8 cellular contexts compared by ENCODE assay signal in the genomic region with DNA sequence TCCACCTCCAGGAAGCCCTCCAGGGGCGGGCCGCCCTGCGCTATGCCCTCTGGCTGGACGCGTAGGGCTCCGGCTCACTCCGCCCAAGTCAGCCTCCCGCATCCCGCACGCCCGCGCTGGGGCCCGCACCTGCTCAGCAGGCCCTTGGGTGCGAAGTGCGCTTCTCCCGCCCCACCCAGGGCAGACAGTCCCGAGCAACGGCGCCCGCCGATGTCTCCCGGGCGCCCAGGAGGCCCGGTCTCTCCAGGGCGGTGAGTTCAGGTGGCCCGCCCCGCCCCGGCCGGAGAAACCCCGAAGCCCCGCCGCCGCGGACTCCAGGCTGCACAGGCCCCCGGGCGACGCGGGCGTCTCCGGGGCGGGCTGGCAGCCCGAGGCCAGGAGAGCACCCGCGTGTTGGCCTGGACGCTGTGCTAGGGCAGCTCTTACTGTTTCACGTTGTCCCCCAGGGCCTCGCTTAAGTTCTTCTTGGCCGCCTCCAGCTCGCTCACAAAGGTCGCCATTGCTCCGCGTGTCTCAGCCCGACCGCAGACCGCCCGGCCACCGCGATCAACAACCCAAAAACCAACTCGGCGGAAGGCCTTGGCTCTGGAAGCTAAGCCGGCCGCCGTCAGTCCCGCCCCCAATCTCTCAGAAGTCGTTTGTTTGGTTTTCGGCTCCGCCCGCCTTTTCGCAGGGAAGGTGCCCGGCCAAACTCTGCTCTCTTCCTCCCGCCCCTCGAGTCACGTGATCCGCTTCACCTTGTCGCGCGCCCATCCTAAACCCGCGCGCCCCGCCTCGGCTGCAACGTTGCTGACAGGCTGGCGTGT. TPM values are rescaled to one million over a fixed set of nuclear protein-coding genes. Genes with fewer than 3 reads are reported as not detected.
DNase-seq lines count a peak whose midpoint lies in the region; ATAC-seq and TF ChIP-seq lines count a peak whose summit lies in the region.

A gene with protein sequence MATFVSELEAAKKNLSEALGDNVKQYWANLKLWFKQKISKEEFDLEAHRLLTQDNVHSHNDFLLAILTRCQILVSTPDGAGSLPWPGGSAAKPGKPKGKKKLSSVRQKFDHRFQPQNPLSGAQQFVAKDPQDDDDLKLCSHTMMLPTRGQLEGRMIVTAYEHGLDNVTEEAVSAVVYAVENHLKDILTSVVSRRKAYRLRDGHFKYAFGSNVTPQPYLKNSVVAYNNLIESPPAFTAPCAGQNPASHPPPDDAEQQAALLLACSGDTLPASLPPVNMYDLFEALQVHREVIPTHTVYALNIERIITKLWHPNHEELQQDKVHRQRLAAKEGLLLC (minus strand): TSS at position 531 of the 806 bp plus-strand sequence. CDS start 31 bp downstream, at position 500.

- H3K4me1 Mint-ChIP-seq in central memory CD8-positive, alpha-beta T cell, result peaks cover 40% of the 10 kb centered on the region

- peak within 1 kb of the TSS; percentile 93 to 97 (median 96) for H3K27ac ChIP-seq in spleen

- peak within 1 kb of the TSS; percentile 94 for H3K4me3 Mint-ChIP-seq in central memory CD8-positive, alpha-beta T cell

- H3K4me3 ChIP-seq in AG09309 (ENCODE audit: control insufficient read depth, low read depth, low read length) (peak within 1 kb of the TSS; percentile 44), spleen (peak within 1 kb of the TSS; percentile 62 to 97 (median 88))

- WGBS in spleen, 5 donors, result 0 to 1% (median 0%) methylated on average over 39 to 84 of the region's 84 CpGs

- no peaks in the 10 kb centered on the region for H3K9me3 Mint-ChIP-seq in central memory CD8-positive, alpha-beta T cell

- ATAC-seq in GM19023 (IDR thresholded peaks at IDR 0.05; ENCODE audit: unreplicated experiment) (peak; percentile 86), HG03280 (IDR thresholded peaks at IDR 0.05; ENCODE audit: unreplicated experiment) (peak; percentile 85)
- peak; percentile 91 for ATAC-seq in central memory CD8-positive, alpha-beta T cell (replicated peaks; ENCODE audit: extremely low read depth, poor library complexity, severe bottlenecking)

- H3K36me3 Mint-ChIP-seq in central memory CD8-positive, alpha-beta T cell (ENCODE audit: insufficient read depth), result peaks cover 7% of the 10 kb centered on the region

- intact Hi-C loops in spleen (cut with DNase I; ENCODE audit: low total_unique reads), result no loop called here

- H3K4me1 ChIP-seq in spleen, result peaks cover 11 to 57% (median 34%) of the 10 kb centered on the region in 6 donors

- H3K27me3 Mint-ChIP-seq in central memory CD8-positive, alpha-beta T cell, result no peaks in the 10 kb centered on the region

- H3K9me3 ChIP-seq in spleen, result peaks cover 0 to 3% (median 0%) of the 10 kb centered on the region in 8 donors

- DNase-seq in AG09309 (ENCODE audit: low read depth) (peak; percentile 88), NCI-H345 treated with DMSO at 0.1 percent for 48 hours (lab: John Stamatoyannopoulos, UW; ENCODE audit: unreplicated experiment) (peak; percentile 99), inferior parietal cortex (ENCODE audit: extremely low spot score) (peak; percentile 96), spleen (peak; percentile 99)
- peak; percentile 91 to 98 (median 95) for DNase-seq in activated CD4-positive, CD25-positive, alpha-beta regulatory T cell (lab: John Stamatoyannopoulos, UW)
- DNase-seq in central memory CD8-positive, alpha-beta T cell (ENCODE audit: low spot score in 2 of 2), result peak; percentile 95 to 96

- TF ChIP-seq CTCF in AG09309 (IDR thresholded peaks at IDR 0.05; ENCODE audit: control insufficient read depth, insufficient read depth, low read depth, low read length, missing control alignments), result no peak
- peak in 5 of 11 experiments; percentile 20 to 62 (median 54) for TF ChIP-seq CTCF in spleen (IDR thresholded peaks at IDR 0.05 in 8 of 11, conservative IDR thresholded peaks at IDR 0.05 in 3 of 11)

- TF ChIP-seq POLR2A in spleen (IDR thresholded peaks at IDR 0.05), result peak in 1 of 3 donors; percentile 80

- H3K27me3 ChIP-seq in spleen (replicated peaks in 1 of 7), result no peaks in the 10 kb centered on the region

- H3K27ac Mint-ChIP-seq in central memory CD8-positive, alpha-beta T cell (ENCODE audit: low read depth), result peak within 1 kb of the TSS; percentile 95

- peaks cover 0 to 8% (median 0%) of the 10 kb centered on the region in 6 donors for H3K36me3 ChIP-seq in spleen

RNA-seq across cellular contexts. Expression of the gene that starts here (rescaled TPM):
- 10 to 100 TPM in 4 of 7 donors, 1 to 10 TPM in 3; 9.1 to 15.7 (median 10.2) TPM for total RNA-seq in spleen
- polyA plus RNA-seq in spleen, result 10 to 100 TPM in 2 of 3 donors, 1 to 10 TPM in 1; 8.6 to 11.7 (median 10.3) TPM

Comparison
In these comparisons a context has a peak if more than half of its experiments do, and no peak if none do; other contexts are left out.
1. Peak in every context shown above with its lines: DNase-seq, ATAC-seq, H3K4me3 ChIP-seq and H3K27ac ChIP-seq.